In the genomic region with DNA sequence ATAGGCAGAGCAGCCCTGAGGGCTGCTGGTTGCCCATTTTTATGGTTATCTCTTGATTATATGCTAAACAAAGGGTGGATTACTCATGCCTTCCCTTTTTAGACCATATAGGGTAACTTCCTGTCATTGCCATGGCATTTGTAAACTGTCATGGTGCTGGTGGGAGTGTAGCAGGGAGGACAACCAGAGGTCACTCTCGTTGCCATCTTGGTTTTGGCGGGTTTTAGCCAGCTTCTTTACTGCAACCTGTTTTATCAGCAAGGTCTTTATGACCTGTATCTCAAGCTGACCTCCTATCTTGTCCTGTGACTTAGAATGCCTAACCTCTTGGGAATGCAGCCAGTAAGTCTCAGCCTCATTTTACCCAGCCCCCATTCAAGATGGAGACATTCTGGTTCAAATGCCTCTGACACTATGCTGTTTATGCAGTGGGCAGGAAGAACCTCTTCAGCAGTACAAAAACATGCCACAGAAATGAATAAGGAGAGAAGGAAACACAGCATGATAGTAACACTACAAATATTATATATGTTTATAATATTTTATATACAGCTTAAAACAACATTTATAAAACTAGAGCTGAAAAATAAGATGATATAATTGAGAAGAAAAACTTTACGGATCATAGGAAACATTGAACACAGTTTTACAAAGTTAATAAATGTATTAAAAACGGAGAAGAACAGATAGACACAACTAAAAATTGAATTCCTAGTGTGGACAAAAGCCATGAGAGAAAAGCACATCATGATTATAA, we compare ENCODE assay signal across 1 cellular context.
A peak's percentile ranks its signal among the peaks of the same experiment; 100 is the strongest.
TF ChIP-seq lines count a peak whose summit lies in the region.

No MANE protein-coding gene starts in this region.

TF ChIP-seq in K562, 482 proteins besides CTCF, POLR2A, EP300 and RAD21 (continued from another document and continues in another):
- TF ChIP-seq, protein P1, sequence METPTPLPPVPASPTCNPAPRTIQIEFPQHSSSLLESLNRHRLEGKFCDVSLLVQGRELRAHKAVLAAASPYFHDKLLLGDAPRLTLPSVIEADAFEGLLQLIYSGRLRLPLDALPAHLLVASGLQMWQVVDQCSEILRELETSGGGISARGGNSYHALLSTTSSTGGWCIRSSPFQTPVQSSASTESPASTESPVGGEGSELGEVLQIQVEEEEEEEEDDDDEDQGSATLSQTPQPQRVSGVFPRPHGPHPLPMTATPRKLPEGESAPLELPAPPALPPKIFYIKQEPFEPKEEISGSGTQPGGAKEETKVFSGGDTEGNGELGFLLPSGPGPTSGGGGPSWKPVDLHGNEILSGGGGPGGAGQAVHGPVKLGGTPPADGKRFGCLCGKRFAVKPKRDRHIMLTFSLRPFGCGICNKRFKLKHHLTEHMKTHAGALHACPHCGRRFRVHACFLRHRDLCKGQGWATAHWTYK (CRISPR knock-in tag; IDR thresholded peaks at IDR 0.05) = peak; percentile 99
- TF ChIP-seq SRSF3 (IDR thresholded peaks at IDR 0.05; ENCODE audit: insufficient read depth, low read length) (no peak), NFRKB (IDR thresholded peaks at IDR 0.05; ENCODE audit: low read depth) (peak; percentile 82), NFIC (IDR thresholded peaks at IDR 0.05) (no peak), ZNF41 (CRISPR knock-in tag; conservative IDR thresholded peaks at IDR 0.05) (peak; percentile 95), ATF1 (CRISPR knock-in tag; IDR thresholded peaks at IDR 0.05) (no peak), ATF1 (tag; IDR thresholded peaks at IDR 0.05) (peak; percentile 65), KAT8 (IDR thresholded peaks at IDR 0.05; ENCODE audit: low read depth) (no peak), ZNF75A (CRISPR knock-in tag; IDR thresholded peaks at IDR 0.05) (peak; percentile 79; the same call in 1 of the 2 replicates), ZNF57 (CRISPR knock-in tag; IDR thresholded peaks at IDR 0.05) (peak; percentile 89; the same call in 1 of the 2 replicates), ZNF76 (CRISPR knock-in tag; IDR thresholded peaks at IDR 0.05; ENCODE audit: borderline replicate concordance) (peak; percentile 96), SIRT6 (IDR thresholded peaks at IDR 0.05; ENCODE audit: low read depth, low read length) (no peak), JUND (IDR thresholded peaks at IDR 0.05; ENCODE audit: borderline replicate concordance, low read depth, low read length) (peak; percentile 6; the same call in 1 of the 2 replicates), JUND (tag; IDR thresholded peaks at IDR 0.05; ENCODE audit: borderline replicate concordance, low read depth, low read length) (no peak; the same call in 1 of the 3 replicates), PCBP1 (IDR thresholded peaks at IDR 0.05; ENCODE audit: low read depth, low read length, poor library complexity, severe bottlenecking) (no peak), DMBX1 (CRISPR knock-in tag; IDR thresholded peaks at IDR 0.05; ENCODE audit: borderline replicate concordance) (peak; percentile 98), NFYB (IDR thresholded peaks at IDR 0.05; ENCODE audit: extremely low read depth, insufficient read length) (no peak), EP400 (IDR thresholded peaks at IDR 0.05) (no peak), TEAD2 (tag; IDR thresholded peaks at IDR 0.05) (peak; percentile 95), RBM34 (IDR thresholded peaks at IDR 0.05; ENCODE audit: borderline replicate concordance, insufficient read depth, low read length) (no peak), ZNF253 (CRISPR knock-in tag; conservative IDR thresholded peaks at IDR 0.05) (0 out of 2 replicates have a peak, but pooled peaks have one; percentile 44), YBX1 (IDR thresholded peaks at IDR 0.05) (no peak), ZNF589 (CRISPR knock-in tag; IDR thresholded peaks at IDR 0.05; ENCODE audit: low read depth) (peak; percentile 99), ZBTB17 (CRISPR knock-in tag; IDR thresholded peaks at IDR 0.05) (peak; percentile 95), OTX1 (CRISPR knock-in tag; IDR thresholded peaks at IDR 0.05) (peak; percentile 97), ZNF197 (CRISPR knock-in tag; IDR thresholded peaks at IDR 0.05; ENCODE audit: low read depth) (peak; percentile 99), NFE2L1 (tag; IDR thresholded peaks at IDR 0.05; ENCODE audit: borderline replicate concordance, low read depth) (peak; percentile 70), GATAD2A (IDR thresholded peaks at IDR 0.05) (no peak), PPARD (CRISPR knock-in tag; IDR thresholded peaks at IDR 0.05) (no peak), NFE2 (IDR thresholded peaks at IDR 0.05; ENCODE audit: low read depth) (no peak), ZNF282 (CRISPR knock-in tag; IDR thresholded peaks at IDR 0.05) (no peak), FOXM1 (IDR thresholded peaks at IDR 0.05; ENCODE audit: low read depth) (no peak), FOXM1 (CRISPR knock-in tag; IDR thresholded peaks at IDR 0.05; ENCODE audit: low read depth) (0 out of 2 replicates have a peak, but pooled peaks have one; percentile 20), ATF7 (IDR thresholded peaks at IDR 0.05) (peak; percentile 51; the same call in 1 of the 2 replicates), ZNF408 (CRISPR knock-in tag; IDR thresholded peaks at IDR 0.05; ENCODE audit: low read depth) (no peak), ZBTB8A (IDR thresholded peaks at IDR 0.05; ENCODE audit: partially characterized antibody) (no peak), ZNF134 (CRISPR knock-in tag; conservative IDR thresholded peaks at IDR 0.05) (peak; percentile 87), CBFA2T2 (conservative IDR thresholded peaks at IDR 0.05) (no peak), NFATC3 (IDR thresholded peaks at IDR 0.05) (no peak), ZNF174 (CRISPR knock-in tag; IDR thresholded peaks at IDR 0.05) (peak; percentile 82; the same call in 1 of the 2 replicates), KLF16 (IDR thresholded peaks at IDR 0.05) (peak; percentile 42; the same call in 1 of the 2 replicates), CHD1 (IDR thresholded peaks at IDR 0.05; ENCODE audit: low read length) (no peak), CEBPG (CRISPR knock-in tag; IDR thresholded peaks at IDR 0.05) (no peak), CEBPG (tag; conservative IDR thresholded peaks at IDR 0.05 in 1 of 2, IDR thresholded peaks at IDR 0.05 in 1 of 2) (no peak), MTA3 (IDR thresholded peaks at IDR 0.05; ENCODE audit: borderline replicate concordance) (0 out of 2 replicates have a peak, but pooled peaks have one; percentile 49)
- TF ChIP-seq, protein P2, sequence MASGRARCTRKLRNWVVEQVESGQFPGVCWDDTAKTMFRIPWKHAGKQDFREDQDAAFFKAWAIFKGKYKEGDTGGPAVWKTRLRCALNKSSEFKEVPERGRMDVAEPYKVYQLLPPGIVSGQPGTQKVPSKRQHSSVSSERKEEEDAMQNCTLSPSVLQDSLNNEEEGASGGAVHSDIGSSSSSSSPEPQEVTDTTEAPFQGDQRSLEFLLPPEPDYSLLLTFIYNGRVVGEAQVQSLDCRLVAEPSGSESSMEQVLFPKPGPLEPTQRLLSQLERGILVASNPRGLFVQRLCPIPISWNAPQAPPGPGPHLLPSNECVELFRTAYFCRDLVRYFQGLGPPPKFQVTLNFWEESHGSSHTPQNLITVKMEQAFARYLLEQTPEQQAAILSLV (tag; IDR thresholded peaks at IDR 0.05) = peak; percentile 95
- TF ChIP-seq, protein P3, sequence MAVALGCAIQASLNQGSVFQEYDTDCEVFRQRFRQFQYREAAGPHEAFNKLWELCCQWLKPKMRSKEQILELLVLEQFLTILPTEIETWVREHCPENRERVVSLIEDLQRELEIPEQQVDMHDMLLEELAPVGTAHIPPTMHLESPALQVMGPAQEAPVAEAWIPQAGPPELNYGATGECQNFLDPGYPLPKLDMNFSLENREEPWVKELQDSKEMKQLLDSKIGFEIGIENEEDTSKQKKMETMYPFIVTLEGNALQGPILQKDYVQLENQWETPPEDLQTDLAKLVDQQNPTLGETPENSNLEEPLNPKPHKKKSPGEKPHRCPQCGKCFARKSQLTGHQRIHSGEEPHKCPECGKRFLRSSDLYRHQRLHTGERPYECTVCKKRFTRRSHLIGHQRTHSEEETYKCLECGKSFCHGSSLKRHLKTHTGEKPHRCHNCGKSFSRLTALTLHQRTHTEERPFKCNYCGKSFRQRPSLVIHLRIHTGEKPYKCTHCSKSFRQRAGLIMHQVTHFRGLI (CRISPR knock-in tag; IDR thresholded peaks at IDR 0.05) = peak; percentile 97
- TF ChIP-seq, protein P4, sequence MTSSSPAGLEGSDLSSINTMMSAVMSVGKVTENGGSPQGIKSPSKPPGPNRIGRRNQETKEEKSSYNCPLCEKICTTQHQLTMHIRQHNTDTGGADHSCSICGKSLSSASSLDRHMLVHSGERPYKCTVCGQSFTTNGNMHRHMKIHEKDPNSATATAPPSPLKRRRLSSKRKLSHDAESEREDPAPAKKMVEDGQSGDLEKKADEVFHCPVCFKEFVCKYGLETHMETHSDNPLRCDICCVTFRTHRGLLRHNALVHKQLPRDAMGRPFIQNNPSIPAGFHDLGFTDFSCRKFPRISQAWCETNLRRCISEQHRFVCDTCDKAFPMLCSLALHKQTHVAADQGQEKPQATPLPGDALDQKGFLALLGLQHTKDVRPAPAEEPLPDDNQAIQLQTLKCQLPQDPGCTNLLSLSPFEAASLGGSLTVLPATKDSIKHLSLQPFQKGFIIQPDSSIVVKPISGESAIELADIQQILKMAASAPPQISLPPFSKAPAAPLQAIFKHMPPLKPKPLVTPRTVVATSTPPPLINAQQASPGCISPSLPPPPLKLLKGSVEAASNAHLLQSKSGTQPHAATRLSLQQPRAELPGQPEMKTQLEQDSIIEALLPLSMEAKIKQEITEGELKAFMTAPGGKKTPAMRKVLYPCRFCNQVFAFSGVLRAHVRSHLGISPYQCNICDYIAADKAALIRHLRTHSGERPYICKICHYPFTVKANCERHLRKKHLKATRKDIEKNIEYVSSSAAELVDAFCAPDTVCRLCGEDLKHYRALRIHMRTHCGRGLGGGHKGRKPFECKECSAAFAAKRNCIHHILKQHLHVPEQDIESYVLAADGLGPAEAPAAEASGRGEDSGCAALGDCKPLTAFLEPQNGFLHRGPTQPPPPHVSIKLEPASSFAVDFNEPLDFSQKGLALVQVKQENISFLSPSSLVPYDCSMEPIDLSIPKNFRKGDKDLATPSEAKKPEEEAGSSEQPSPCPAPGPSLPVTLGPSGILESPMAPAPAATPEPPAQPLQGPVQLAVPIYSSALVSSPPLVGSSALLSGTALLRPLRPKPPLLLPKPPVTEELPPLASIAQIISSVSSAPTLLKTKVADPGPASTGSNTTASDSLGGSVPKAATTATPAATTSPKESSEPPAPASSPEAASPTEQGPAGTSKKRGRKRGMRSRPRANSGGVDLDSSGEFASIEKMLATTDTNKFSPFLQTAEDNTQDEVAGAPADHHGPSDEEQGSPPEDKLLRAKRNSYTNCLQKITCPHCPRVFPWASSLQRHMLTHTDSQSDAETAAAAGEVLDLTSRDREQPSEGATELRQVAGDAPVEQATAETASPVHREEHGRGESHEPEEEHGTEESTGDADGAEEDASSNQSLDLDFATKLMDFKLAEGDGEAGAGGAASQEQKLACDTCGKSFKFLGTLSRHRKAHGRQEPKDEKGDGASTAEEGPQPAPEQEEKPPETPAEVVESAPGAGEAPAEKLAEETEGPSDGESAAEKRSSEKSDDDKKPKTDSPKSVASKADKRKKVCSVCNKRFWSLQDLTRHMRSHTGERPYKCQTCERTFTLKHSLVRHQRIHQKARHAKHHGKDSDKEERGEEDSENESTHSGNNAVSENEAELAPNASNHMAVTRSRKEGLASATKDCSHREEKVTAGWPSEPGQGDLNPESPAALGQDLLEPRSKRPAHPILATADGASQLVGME (CRISPR knock-in tag; IDR thresholded peaks at IDR 0.05) = peak; percentile 89; the same call in 1 of the 2 replicates
- TF ChIP-seq, protein P5, sequence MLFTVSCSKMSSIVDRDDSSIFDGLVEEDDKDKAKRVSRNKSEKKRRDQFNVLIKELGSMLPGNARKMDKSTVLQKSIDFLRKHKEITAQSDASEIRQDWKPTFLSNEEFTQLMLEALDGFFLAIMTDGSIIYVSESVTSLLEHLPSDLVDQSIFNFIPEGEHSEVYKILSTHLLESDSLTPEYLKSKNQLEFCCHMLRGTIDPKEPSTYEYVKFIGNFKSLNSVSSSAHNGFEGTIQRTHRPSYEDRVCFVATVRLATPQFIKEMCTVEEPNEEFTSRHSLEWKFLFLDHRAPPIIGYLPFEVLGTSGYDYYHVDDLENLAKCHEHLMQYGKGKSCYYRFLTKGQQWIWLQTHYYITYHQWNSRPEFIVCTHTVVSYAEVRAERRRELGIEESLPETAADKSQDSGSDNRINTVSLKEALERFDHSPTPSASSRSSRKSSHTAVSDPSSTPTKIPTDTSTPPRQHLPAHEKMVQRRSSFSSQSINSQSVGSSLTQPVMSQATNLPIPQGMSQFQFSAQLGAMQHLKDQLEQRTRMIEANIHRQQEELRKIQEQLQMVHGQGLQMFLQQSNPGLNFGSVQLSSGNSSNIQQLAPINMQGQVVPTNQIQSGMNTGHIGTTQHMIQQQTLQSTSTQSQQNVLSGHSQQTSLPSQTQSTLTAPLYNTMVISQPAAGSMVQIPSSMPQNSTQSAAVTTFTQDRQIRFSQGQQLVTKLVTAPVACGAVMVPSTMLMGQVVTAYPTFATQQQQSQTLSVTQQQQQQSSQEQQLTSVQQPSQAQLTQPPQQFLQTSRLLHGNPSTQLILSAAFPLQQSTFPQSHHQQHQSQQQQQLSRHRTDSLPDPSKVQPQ (CRISPR knock-in tag; IDR thresholded peaks at IDR 0.05; ENCODE audit: borderline replicate concordance) = 0 out of 2 replicates have a peak, but pooled peaks have one; percentile 10
- TF ChIP-seq, protein P6, sequence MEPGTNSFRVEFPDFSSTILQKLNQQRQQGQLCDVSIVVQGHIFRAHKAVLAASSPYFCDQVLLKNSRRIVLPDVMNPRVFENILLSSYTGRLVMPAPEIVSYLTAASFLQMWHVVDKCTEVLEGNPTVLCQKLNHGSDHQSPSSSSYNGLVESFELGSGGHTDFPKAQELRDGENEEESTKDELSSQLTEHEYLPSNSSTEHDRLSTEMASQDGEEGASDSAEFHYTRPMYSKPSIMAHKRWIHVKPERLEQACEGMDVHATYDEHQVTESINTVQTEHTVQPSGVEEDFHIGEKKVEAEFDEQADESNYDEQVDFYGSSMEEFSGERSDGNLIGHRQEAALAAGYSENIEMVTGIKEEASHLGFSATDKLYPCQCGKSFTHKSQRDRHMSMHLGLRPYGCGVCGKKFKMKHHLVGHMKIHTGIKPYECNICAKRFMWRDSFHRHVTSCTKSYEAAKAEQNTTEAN (CRISPR knock-in tag; IDR thresholded peaks at IDR 0.05) = no peak
- TF ChIP-seq, protein P7, sequence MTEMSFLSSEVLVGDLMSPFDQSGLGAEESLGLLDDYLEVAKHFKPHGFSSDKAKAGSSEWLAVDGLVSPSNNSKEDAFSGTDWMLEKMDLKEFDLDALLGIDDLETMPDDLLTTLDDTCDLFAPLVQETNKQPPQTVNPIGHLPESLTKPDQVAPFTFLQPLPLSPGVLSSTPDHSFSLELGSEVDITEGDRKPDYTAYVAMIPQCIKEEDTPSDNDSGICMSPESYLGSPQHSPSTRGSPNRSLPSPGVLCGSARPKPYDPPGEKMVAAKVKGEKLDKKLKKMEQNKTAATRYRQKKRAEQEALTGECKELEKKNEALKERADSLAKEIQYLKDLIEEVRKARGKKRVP (CRISPR knock-in tag; IDR thresholded peaks at IDR 0.05) = peak; percentile 89
- TF ChIP-seq, protein P8, sequence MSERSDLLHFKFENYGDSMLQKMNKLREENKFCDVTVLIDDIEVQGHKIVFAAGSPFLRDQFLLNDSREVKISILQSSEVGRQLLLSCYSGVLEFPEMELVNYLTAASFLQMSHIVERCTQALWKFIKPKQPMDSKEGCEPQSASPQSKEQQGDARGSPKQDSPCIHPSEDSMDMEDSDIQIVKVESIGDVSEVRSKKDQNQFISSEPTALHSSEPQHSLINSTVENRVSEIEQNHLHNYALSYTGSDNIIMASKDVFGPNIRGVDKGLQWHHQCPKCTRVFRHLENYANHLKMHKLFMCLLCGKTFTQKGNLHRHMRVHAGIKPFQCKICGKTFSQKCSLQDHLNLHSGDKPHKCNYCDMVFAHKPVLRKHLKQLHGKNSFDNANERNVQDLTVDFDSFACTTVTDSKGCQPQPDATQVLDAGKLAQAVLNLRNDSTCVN (CRISPR knock-in tag; IDR thresholded peaks at IDR 0.05) = peak; percentile 99
